In genomic region chr15:20003471-20003870, GRCh38 we compare ENCODE assay signal across 8 cellular contexts.
DNase-seq lines count a peak whose midpoint lies in the region; ATAC-seq, FAIRE-seq and TF ChIP-seq lines count a peak whose summit lies in the region.
"Not testable (repeated sequence)": the region's sequence is repeated elsewhere in the genome, so short reads cannot be mapped to it uniquely, and the experiment has no call there.

No MANE protein-coding gene starts in this region.

- not testable (repeated sequence) for H3K27ac ChIP-seq in DND-41 (ENCODE audit: low read length); right cardiac atrium (ENCODE audit: low read length); spleen; upper lobe of right lung

- not testable (repeated sequence) for H3K27me3 Mint-ChIP-seq in stimulated activated memory B cell treated with anti-CD40 and anti-IgM and Interleukin-4, amounts not matched to agents 10 μg/mL and 1 μg/mL and 100 μg/mL, for 72 hours; stimulated activated naive CD8-positive, alpha-beta T cell treated with anti-CD3 and anti-CD28 coated beads, Interleukin-15, amount 100 ng/mL, for 72 hours

- not testable (repeated sequence) for H3K9me3 ChIP-seq in DND-41 (ENCODE audit: insufficient read depth, low read length, severe bottlenecking); right cardiac atrium (ENCODE audit: control insufficient read depth, low read length); mucosa of descending colon; spleen; upper lobe of right lung

- not testable (repeated sequence) for H3K4me3 ChIP-seq in DND-41 (ENCODE audit: low read depth in 1 of 2, low read length in 2 of 2); bronchial epithelial cell (ENCODE audit: low read depth, low read length); right cardiac atrium (ENCODE audit: low read length); mucosa of descending colon; spleen; upper lobe of right lung

- intact Hi-C loops in right cardiac atrium (cut with DNase I); mucosa of descending colon (cut with DNase I, micrococcal nuclease); spleen (cut with DNase I; ENCODE audit: low total_unique reads); upper lobe of right lung (cut with DNase I): not testable (repeated sequence)

- not testable (repeated sequence) for H3K9me3 Mint-ChIP-seq in stimulated activated memory B cell treated with anti-CD40 and anti-IgM and Interleukin-4, amounts not matched to agents 10 μg/mL and 1 μg/mL and 100 μg/mL, for 72 hours; stimulated activated naive CD8-positive, alpha-beta T cell treated with anti-CD3 and anti-CD28 coated beads, Interleukin-15, amount 100 ng/mL, for 72 hours

- H3K4me2 ChIP-seq in DND-41 (ENCODE audit: insufficient read depth, low read length) = not testable (repeated sequence)

- not testable (repeated sequence) for H3K36me3 ChIP-seq in DND-41 (ENCODE audit: insufficient read depth, low read length); bronchial epithelial cell (ENCODE audit: control insufficient read depth, insufficient read depth, low read length); mucosa of descending colon (ENCODE audit: low read depth); spleen; upper lobe of right lung

- not testable (repeated sequence) for H3K9ac ChIP-seq in DND-41 (ENCODE audit: low read depth, low read length)

- H3K4me3 Mint-ChIP-seq in stimulated activated memory B cell treated with anti-CD40 and anti-IgM and Interleukin-4, amounts not matched to agents 10 μg/mL and 1 μg/mL and 100 μg/mL, for 72 hours; stimulated activated naive CD8-positive, alpha-beta T cell treated with anti-CD3 and anti-CD28 coated beads, Interleukin-15, amount 100 ng/mL, for 72 hours: not testable (repeated sequence)

- not testable (repeated sequence) for H2AFZ ChIP-seq in DND-41 (ENCODE audit: low read depth, low read length)

- peak; percentile 26 for DNase-seq in DND-41
- DNase-seq in bronchial epithelial cell (ENCODE audit: low read depth); stimulated activated naive CD8-positive, alpha-beta T cell treated with anti-CD3 and anti-CD28 coated beads, Interleukin-15, amount 100 ng/mL, for 72 hours; upper lobe of right lung: not testable (repeated sequence)
- DNase-seq in right cardiac atrium = peak in 1 of 3 donors; percentile 26
- DNase-seq in mucosa of descending colon = peak in 1 of 3 donors; percentile 8
- peak; percentile 54 for DNase-seq in spleen

- 76% methylated on average over 3 of the region's 4 CpGs for WGBS in right cardiac atrium
- WGBS in spleen, 5 donors = 69 to 85% (median 81%) methylated on average over 2 to 3 of the region's 4 CpGs; no CpG with 5 or more reads in 1 of the 5 donors

- not testable (repeated sequence) for TF ChIP-seq POLR2A in spleen (IDR thresholded peaks at IDR 0.05)

- not testable (repeated sequence) for H3K79me2 ChIP-seq in DND-41 (ENCODE audit: insufficient read depth, low read length)

- H3K4me1 ChIP-seq in DND-41 (ENCODE audit: insufficient read depth, low read length) = peaks cover 15% of the 10 kb centered on the region
- not testable (repeated sequence) for H3K4me1 ChIP-seq in right cardiac atrium (ENCODE audit: control insufficient read depth, insufficient read depth, low read length); mucosa of descending colon (ENCODE audit: low read depth); spleen; upper lobe of right lung

- H3K36me3 Mint-ChIP-seq in stimulated activated memory B cell treated with anti-CD40 and anti-IgM and Interleukin-4, amounts not matched to agents 10 μg/mL and 1 μg/mL and 100 μg/mL, for 72 hours = not testable (repeated sequence)

- not testable (repeated sequence) for H3K27ac Mint-ChIP-seq in stimulated activated memory B cell treated with anti-CD40 and anti-IgM and Interleukin-4, amounts not matched to agents 10 μg/mL and 1 μg/mL and 100 μg/mL, for 72 hours; stimulated activated naive CD8-positive, alpha-beta T cell treated with anti-CD3 and anti-CD28 coated beads, Interleukin-15, amount 100 ng/mL, for 72 hours

- ATAC-seq in DND-41 (ENCODE audit: insufficient read depth, low read depth) (0 out of 3 replicates have a peak, but pooled peaks have one; percentile 21), right cardiac atrium (peak; percentile 40 to 44), mucosa of descending colon (peak; percentile 12), upper lobe of right lung (peak; percentile 57)
- peak; percentile 40 for ATAC-seq in stimulated activated memory B cell treated with anti-CD40 and anti-IgM and Interleukin-4, amounts not matched to agents 10 μg/mL and 1 μg/mL and 100 μg/mL, for 72 hours
- peak; percentile 33 for ATAC-seq in stimulated activated naive CD8-positive, alpha-beta T cell treated with anti-CD3 and anti-CD28 coated beads, Interleukin-15, amount 100 ng/mL, for 72 hours

- TF ChIP-seq CTCF in DND-41 (IDR thresholded peaks at IDR 0.05; ENCODE audit: borderline replicate concordance, extremely low read depth, low read length, poor library complexity, severe bottlenecking); bronchial epithelial cell (IDR thresholded peaks at IDR 0.05; ENCODE audit: insufficient read depth, low read length, severe bottlenecking); mucosa of descending colon (IDR thresholded peaks at IDR 0.05); spleen (IDR thresholded peaks at IDR 0.05 in 8 of 11, conservative IDR thresholded peaks at IDR 0.05 in 3 of 11); upper lobe of right lung (IDR thresholded peaks at IDR 0.05): not testable (repeated sequence)

- H3K4me1 Mint-ChIP-seq in stimulated activated memory B cell treated with anti-CD40 and anti-IgM and Interleukin-4, amounts not matched to agents 10 μg/mL and 1 μg/mL and 100 μg/mL, for 72 hours; stimulated activated naive CD8-positive, alpha-beta T cell treated with anti-CD3 and anti-CD28 coated beads, Interleukin-15, amount 100 ng/mL, for 72 hours: not testable (repeated sequence)

- FAIRE-seq in bronchial epithelial cell (lab: Jason Lieb, UNC) = peak; percentile 73

- not testable (repeated sequence) for H4K20me1 ChIP-seq in DND-41 (ENCODE audit: insufficient read depth, low read length)

- not testable (repeated sequence) for H3K27me3 ChIP-seq in DND-41 (ENCODE audit: insufficient read depth, low read length, poor library complexity); bronchial epithelial cell (ENCODE audit: control insufficient read depth, insufficient read depth, low read length); right cardiac atrium (ENCODE audit: control insufficient read depth, insufficient read depth); spleen (replicated peaks in 1 of 7); upper lobe of right lung
